25 cellular contexts compared by ENCODE assay signal in genomic region chr17:3864534-3864933, GRCh38. TPM values are rescaled to one million over a fixed set of nuclear protein-coding genes. Genes with fewer than 3 reads are reported as not detected.
A peak's percentile ranks its signal among the peaks of the same experiment; 100 is the strongest.
DNase-seq lines count a peak whose midpoint lies in the region; FAIRE-seq and TF ChIP-seq lines count a peak whose summit lies in the region.
"Had no signal": no experiment of that assay in that cellular context is flagged by ENCODE, and none has a peak within 500 bp of the region (broad histone marks: within the 10 kb centered on the region; RNA-seq: fewer than 3 reads in every experiment).

No MANE protein-coding gene starts in this region.

- no peak for TF ChIP-seq POLR2A in GM12892 (IDR thresholded peaks at IDR 0.05; ENCODE audit: low read depth, low read length)

- H3K27me3 Mint-ChIP-seq in activated CD4-positive, alpha-beta T cell treated with anti-CD3 and anti-CD28 coated beads, Interleukin-2, amount 10 ng/mL, durations not matched to agents 7 days and 5 days = no peaks in the 10 kb centered on the region
- H3K27me3 Mint-ChIP-seq: CD8-positive, alpha-beta memory T cell had no signal

- no peak overlapping the region for H2BK12ac ChIP-seq in neuronal stem cell (ENCODE audit: low read length)

- no peaks in the 10 kb centered on the region for H3K9me3 ChIP-seq in ascending aorta
- no peaks in the 10 kb centered on the region for H3K9me3 ChIP-seq in neuronal stem cell (replicated peaks in 1 of 2; ENCODE audit: control insufficient read depth in 2 of 2, insufficient read depth in 1 of 2, low read depth in 1 of 2, low read length in 2 of 2)
- H3K9me3 ChIP-seq: Peyer's patch, SJCRH30 had no signal

- no peak for DNase-seq in activated CD4-positive, alpha-beta T cell treated with anti-CD3 and anti-CD28 coated beads, Interleukin-2, amount 10 ng/mL, durations not matched to agents 7 days and 5 days
- DNase-seq in activated CD4-positive, alpha-beta T cell treated with anti-CD3 and anti-CD28 coated beads, Interleukin-2, amount 50 U/mL, for 1 hour = no peak
- no peak for DNase-seq in ascending aorta (ENCODE audit: low spot score in 2 of 2)
- no peak for DNase-seq in neuronal stem cell (ENCODE audit: low spot score)
- DNase-seq in GM12892 (ENCODE audit: insufficient read length) = no peak
- no peak for DNase-seq in NCI-H1417 treated with DMSO at 0.1 percent for 48 hours (lab: John Stamatoyannopoulos, UW)
- DNase-seq in putamen (ENCODE audit: low spot score) = no peak
- DNase-seq in SW480 (ENCODE audit: low spot score) = no peak
- DNase-seq: Karpas-422, MV-4-11, NCI-H1105 treated with DMSO at 0.1 percent for 48 hours, NCI-H1694, NCI-H2081, NCI-H2171, NCI-H524 treated with DMSO at 0.1 percent for 48 hours, NCI-H82, Peyer's patch, SJCRH30 had no signal

- FAIRE-seq in GM12892 (lab: Jason Lieb, UNC) = no peak
- FAIRE-seq: G401.6, H1 had no signal

- H2BK120ac ChIP-seq in neuronal stem cell (ENCODE audit: low read depth, low read length) = no peak overlapping the region

- H3K27ac ChIP-seq in ascending aorta (peak overlapping the region; percentile 77 to 81), neuronal stem cell (replicated peaks; ENCODE audit: low read length) (no peak overlapping the region)
- H3K27ac ChIP-seq: 22Rv1, C4-2B, Peyer's patch, SJCRH30 had no signal

- H3K79me1 ChIP-seq in neuronal stem cell (ENCODE audit: low read depth, low read length) = no peaks in the 10 kb centered on the region

- WGBS in neuronal stem cell (ENCODE audit: extremely low coverage in 2 of 2, insufficient read length in 2 of 2, insufficient replicate concordance in 1 of 2), 2 donors = no CpG with 5 or more reads among the region's 10 CpGs

- H3K27me3 ChIP-seq in ascending aorta (no peaks in the 10 kb centered on the region), neuronal stem cell (ENCODE audit: control insufficient read depth in 3 of 3, insufficient read depth in 3 of 3, low read depth in 1 of 3, low read length in 3 of 3) (no peaks in the 10 kb centered on the region)
- H3K27me3 ChIP-seq: Peyer's patch, SJCRH30 had no signal

- H2AFZ ChIP-seq in neuronal stem cell (ENCODE audit: low read length) = peak overlapping the region; percentile 17

- H3K9me3 Mint-ChIP-seq in activated CD4-positive, alpha-beta T cell treated with anti-CD3 and anti-CD28 coated beads, Interleukin-2, amount 10 ng/mL, durations not matched to agents 7 days and 5 days = no peaks in the 10 kb centered on the region
- H3K9me3 Mint-ChIP-seq: CD8-positive, alpha-beta memory T cell had no signal

- CTCF ChIA-PET in activated CD4-positive, alpha-beta T cell treated with anti-CD3 and anti-CD28 coated beads, Interleukin-2, amount 10 ng/mL, durations not matched to agents 7 days and 5 days (lab: Charles Lee) = interaction anchor here (1.1 to 4.1 kb wide), 4 partner anchors 14 to 127 kb away, joined by 3 to 21 read pairs (median 4); partner anchors contain the start of gene NCBP3

- H4K91ac ChIP-seq in neuronal stem cell (ENCODE audit: low read depth, low read length, poor library complexity) = no peak overlapping the region

- no peak overlapping the region for H3K23ac ChIP-seq in neuronal stem cell (ENCODE audit: low read depth, low read length, poor library complexity)

- H3K18ac ChIP-seq in neuronal stem cell (ENCODE audit: low read length) = no peak overlapping the region

- H3K4ac ChIP-seq in neuronal stem cell (ENCODE audit: low read length) = no peak overlapping the region

- H3K4me1 Mint-ChIP-seq in activated CD4-positive, alpha-beta T cell treated with anti-CD3 and anti-CD28 coated beads, Interleukin-2, amount 10 ng/mL, durations not matched to agents 7 days and 5 days = no peaks in the 10 kb centered on the region
- H3K4me1 Mint-ChIP-seq: CD8-positive, alpha-beta memory T cell had no signal

- H3K14ac ChIP-seq in neuronal stem cell (ENCODE audit: low read length) = no peak overlapping the region

- no peak overlapping the region for H3K4me3 Mint-ChIP-seq in activated CD4-positive, alpha-beta T cell treated with anti-CD3 and anti-CD28 coated beads, Interleukin-2, amount 10 ng/mL, durations not matched to agents 7 days and 5 days
- H3K4me3 Mint-ChIP-seq: CD8-positive, alpha-beta memory T cell had no signal

- H3K4me1 ChIP-seq in ascending aorta = peaks cover 9 to 11% of the 10 kb centered on the region in 2 donors
- H3K4me1 ChIP-seq in neuronal stem cell (ENCODE audit: control insufficient read depth in 2 of 2, insufficient read depth in 1 of 2, low read depth in 1 of 2, low read length in 2 of 2) = peaks cover 0 to 2% of the 10 kb centered on the region in 2 donors
- H3K4me1 ChIP-seq: Peyer's patch, SJCRH30 had no signal

- no peaks in the 10 kb centered on the region for H3K36me3 Mint-ChIP-seq in activated CD4-positive, alpha-beta T cell treated with anti-CD3 and anti-CD28 coated beads, Interleukin-2, amount 10 ng/mL, durations not matched to agents 7 days and 5 days (ENCODE audit: low read depth)

- no peak overlapping the region for H2AK5ac ChIP-seq in neuronal stem cell (ENCODE audit: low read depth, low read length)

- peaks cover 9 to 23% of the 10 kb centered on the region in 2 donors for H3K36me3 ChIP-seq in ascending aorta
- H3K36me3 ChIP-seq in neuronal stem cell (replicated peaks in 1 of 2; ENCODE audit: control insufficient read depth in 2 of 2, insufficient read depth in 2 of 2, low read length in 2 of 2) = peaks cover 0 to 4% of the 10 kb centered on the region in 2 donors
- H3K36me3 ChIP-seq: Peyer's patch, SJCRH30 had no signal

- H3K27ac Mint-ChIP-seq in activated CD4-positive, alpha-beta T cell treated with anti-CD3 and anti-CD28 coated beads, Interleukin-2, amount 10 ng/mL, durations not matched to agents 7 days and 5 days = peak overlapping the region; percentile 36
- H3K27ac Mint-ChIP-seq: CD8-positive, alpha-beta memory T cell had no signal

- no peak for TF ChIP-seq CTCF in ascending aorta (IDR thresholded peaks at IDR 0.05)

- H3K4me3 ChIP-seq in ascending aorta (no peak overlapping the region), neuronal stem cell (ENCODE audit: low read length in 2 of 2) (no peak overlapping the region)
- H3K4me3 ChIP-seq: Peyer's patch, SJCRH30 had no signal

- no peak overlapping the region for H4K8ac ChIP-seq in neuronal stem cell (ENCODE audit: low read depth, low read length)

- no peak overlapping the region for H2BK5ac ChIP-seq in neuronal stem cell (ENCODE audit: low read length)

- no peak overlapping the region for H2BK15ac ChIP-seq in neuronal stem cell (ENCODE audit: low read length)

- intact Hi-C loops in ascending aorta (cut with DNase I) = no loop called here

- POLR2A ChIA-PET in activated CD4-positive, alpha-beta T cell treated with anti-CD3 and anti-CD28 coated beads, Interleukin-2, amount 10 ng/mL, durations not matched to agents 7 days and 5 days (lab: Charles Lee) = no interaction called here

- H3K4me2 ChIP-seq in neuronal stem cell (ENCODE audit: insufficient read depth, low read length, poor library complexity, severe bottlenecking) = no peak overlapping the region

- no peak overlapping the region for H3K9ac ChIP-seq in neuronal stem cell (ENCODE audit: low read depth, low read length, poor library complexity)

RNA-seq across cellular contexts. Expression of gene NCBP3, which starts 18.5 kb away (rescaled TPM):
- 10 to 100 TPM; 43.6 to 43.7 TPM for total RNA-seq in activated CD4-positive, alpha-beta T cell treated with anti-CD3 and anti-CD28 coated beads, Interleukin-2, amount 10 ng/mL, durations not matched to agents 7 days and 5 days
- 3.9 TPM for total RNA-seq in ascending aorta
- polyA plus RNA-seq in neuronal stem cell (2013, experiment 1 of 2) = 32.2 TPM
- polyA plus RNA-seq in neuronal stem cell (2013, experiment 2 of 2) = 31.9 TPM
- 21.0 TPM for polyA plus RNA-seq in GM12892 (2012; ENCODE audit: missing spikeins)

RNA-seq across cellular contexts. Expression of gene CAMKK1, which starts 28.3 kb away (rescaled TPM):
- 1 to 10 TPM; 3.4 to 4.0 TPM for total RNA-seq in activated CD4-positive, alpha-beta T cell treated with anti-CD3 and anti-CD28 coated beads, Interleukin-2, amount 10 ng/mL, durations not matched to agents 7 days and 5 days
- total RNA-seq in ascending aorta = 3.6 TPM
- polyA plus RNA-seq in neuronal stem cell (2013, experiment 1 of 2) = 4.8 TPM
- 5.0 TPM for polyA plus RNA-seq in neuronal stem cell (2013, experiment 2 of 2)
- polyA plus RNA-seq in GM12892 (2012; ENCODE audit: missing spikeins) = 1.5 TPM

RNA-seq across cellular contexts. Expression of gene P2RX1, which starts 51.7 kb away (rescaled TPM):
- total RNA-seq in activated CD4-positive, alpha-beta T cell treated with anti-CD3 and anti-CD28 coated beads, Interleukin-2, amount 10 ng/mL, durations not matched to agents 7 days and 5 days = under 1 TPM in 1 of 2 experiments, not detected in 1; 0.12 TPM
- not detected for total RNA-seq in ascending aorta
- polyA plus RNA-seq in neuronal stem cell (2013, experiment 1 of 2) = not detected
- not detected for polyA plus RNA-seq in neuronal stem cell (2013, experiment 2 of 2)
- polyA plus RNA-seq in GM12892 (2012; ENCODE audit: missing spikeins) = 0.87 TPM
- total RNA-seq: Daoy, M059J had no signal
- polyA plus RNA-seq: CD8-positive, alpha-beta memory T cell had no signal
